18 cellular contexts compared by ENCODE assay signal in the genomic region with DNA sequence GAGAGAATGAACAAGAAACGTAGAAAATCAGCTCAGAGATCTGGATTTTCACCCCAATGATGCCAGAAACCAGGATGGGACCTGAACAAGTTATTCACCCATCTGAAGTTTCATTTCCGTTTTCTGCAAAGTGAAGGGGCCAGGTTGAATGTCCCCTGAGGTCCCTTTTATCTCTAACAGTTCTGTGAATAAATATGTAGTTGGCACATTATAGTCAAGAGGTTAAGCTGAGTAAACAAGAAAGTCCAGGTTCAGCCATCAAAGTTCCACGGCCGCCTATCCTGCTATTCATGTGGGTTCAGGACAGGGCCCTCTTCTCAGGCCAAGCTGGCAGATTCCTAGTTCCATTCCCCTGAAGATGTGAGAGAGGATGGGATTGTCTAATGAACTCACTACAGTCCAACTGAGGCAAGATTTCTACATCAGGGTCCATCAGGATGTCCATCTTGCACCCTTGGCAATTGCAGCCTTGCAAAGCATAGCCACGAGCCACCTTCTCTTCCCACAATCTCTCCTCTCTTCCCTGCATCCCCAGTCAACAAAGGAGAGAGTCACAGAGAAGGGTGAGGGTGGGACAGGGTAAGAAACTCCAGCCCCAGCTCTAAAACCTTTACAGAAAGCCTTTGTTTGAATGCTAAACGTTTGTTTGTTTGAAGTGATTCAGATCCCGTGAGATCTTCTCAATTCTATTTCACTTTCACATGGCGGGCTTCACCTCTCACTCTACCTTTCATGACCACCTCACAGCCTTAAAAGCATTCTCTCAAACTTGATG.
DNase-seq lines count a peak whose midpoint lies in the region; ATAC-seq and TF ChIP-seq lines count a peak whose summit lies in the region.
"Had no signal": no experiment of that assay in that cellular context is flagged by ENCODE, and none has a peak within 500 bp of the region (broad histone marks: within the 10 kb centered on the region; RNA-seq: fewer than 3 reads in every experiment).

No MANE protein-coding gene starts in this region.

- H2BK15ac ChIP-seq in H9 (ENCODE audit: low read depth, low read length) = no peak overlapping the region

- no peaks in the 10 kb centered on the region for H3K36me3 Mint-ChIP-seq in H9 (ENCODE audit: insufficient read depth in 1 of 3, low read depth in 3 of 3)
- H3K36me3 Mint-ChIP-seq: CD4-positive, alpha-beta memory T cell; IgD-negative memory B cell had no signal

- H3K9me3 ChIP-seq in H9 (ENCODE audit: control insufficient read depth, low read depth, low read length) (no peaks in the 10 kb centered on the region), OCI-LY7 (ENCODE audit: low read length) (no peaks in the 10 kb centered on the region), liver (ENCODE audit: control insufficient read depth in 4 of 4, low read length in 3 of 4) (no peaks in the 10 kb centered on the region), GM23248 (ENCODE audit: low read depth) (no peaks in the 10 kb centered on the region), MG63 (0 out of 2 replicates have a peak, but pooled peaks cover 2% of the 10 kb centered on the region)

- in situ Hi-C loops in GM23248 (cut with MboI) = loop anchor here (10.0 kb wide), 2 partner anchors 315 to 575 kb away; partner anchors contain the start of gene SLIT3

- no peak overlapping the region for H3K56ac ChIP-seq in H9 (ENCODE audit: insufficient read length, low read depth, low read length)

- H3K4me1 ChIP-seq in H9 (ENCODE audit: insufficient read depth, low read length) (peaks cover 10% of the 10 kb centered on the region; the same call in 1 of the 2 replicates), OCI-LY7 (ENCODE audit: insufficient read depth, low read length, poor library complexity, severe bottlenecking) (peaks cover 7% of the 10 kb centered on the region), liver (ENCODE audit: control insufficient read depth in 4 of 4, insufficient read depth in 4 of 4, low read length in 3 of 4) (peaks cover 0 to 12% (median 3%) of the 10 kb centered on the region in 4 donors), GM23248 (ENCODE audit: insufficient read depth) (peaks cover 12% of the 10 kb centered on the region)

- H3K27me3 Mint-ChIP-seq in H9 (ENCODE audit: low read depth) = peaks cover 24% of the 10 kb centered on the region

- H2BK5ac ChIP-seq in H9 (ENCODE audit: insufficient read length, low read length) = no peak overlapping the region

- H2AFZ ChIP-seq in H9 (ENCODE audit: low read length) = no peak overlapping the region
- no peak overlapping the region for H2AFZ ChIP-seq in OCI-LY7 (ENCODE audit: low read length)
- no peak overlapping the region for H2AFZ ChIP-seq in GM23248

- H2BK20ac ChIP-seq in H9 (ENCODE audit: low read depth, low read length, poor library complexity, severe bottlenecking) = no peak overlapping the region

- peaks cover 52 to 76% of the 10 kb centered on the region in 2 experiments for H3K4me1 Mint-ChIP-seq in H9

- ATAC-seq in GM19452 (IDR thresholded peaks at IDR 0.05; ENCODE audit: unreplicated experiment) = no peak
- ATAC-seq: Panc1 had no signal

- H3K23ac ChIP-seq in H9 (ENCODE audit: insufficient read length, low read depth, low read length) = no peak overlapping the region

- H3K4me2 ChIP-seq in H9 (ENCODE audit: insufficient read depth, insufficient read length, low read length) (no peak overlapping the region), OCI-LY7 (ENCODE audit: low read length) (no peak overlapping the region), GM23248 (ENCODE audit: unreplicated experiment) (no peak overlapping the region)

- no peak overlapping the region for H4K8ac ChIP-seq in H9 (replicated peaks; ENCODE audit: insufficient read length, low read depth, low read length)

- H3K27ac ChIP-seq in H9 (ENCODE audit: insufficient read length, low read depth, low read length) (no peak overlapping the region), OCI-LY7 (ENCODE audit: low read depth, low read length, poor library complexity, severe bottlenecking) (no peak overlapping the region), liver (ENCODE audit: low read depth in 1 of 2, low read length in 2 of 2) (no peak overlapping the region), GM23248 (no peak overlapping the region)
- H3K27ac ChIP-seq: HL-60 had no signal

- H4K20me1 ChIP-seq in H9 (ENCODE audit: control insufficient read depth, insufficient read depth, insufficient read length) = no peaks in the 10 kb centered on the region
- no peaks in the 10 kb centered on the region for H4K20me1 ChIP-seq in OCI-LY7 (ENCODE audit: insufficient read depth, low read length)
- H4K20me1 ChIP-seq in GM23248 (ENCODE audit: insufficient read depth) = no peaks in the 10 kb centered on the region

- no peak overlapping the region for H4K91ac ChIP-seq in H9 (ENCODE audit: insufficient read length, low read depth, low read length)

- H3K9me2 ChIP-seq in OCI-LY7 (ENCODE audit: insufficient read depth, low read length) (no peaks in the 10 kb centered on the region), GM23248 (ENCODE audit: insufficient read depth) (no peaks in the 10 kb centered on the region)

- H3F3A ChIP-seq in GM23248 (ENCODE audit: insufficient read depth) = no peaks in the 10 kb centered on the region

- H3K23me2 ChIP-seq in H9 (ENCODE audit: insufficient read length, low read depth, low read length, poor library complexity, severe bottlenecking) = no peaks in the 10 kb centered on the region

- H3K4ac ChIP-seq in H9 (ENCODE audit: low read depth, low read length) = no peak overlapping the region

- H3K18ac ChIP-seq in H9 (ENCODE audit: insufficient read length, low read depth, low read length) = no peak overlapping the region

- POLR2A ChIA-PET in OCI-LY7 (lab: Charles Lee) = interaction anchor here (0.6 kb wide), 1 partner anchor 71 kb away, joined by 3 read pairs; no protein-coding TSS in a partner anchor

- no peak overlapping the region for H2BK12ac ChIP-seq in H9 (ENCODE audit: insufficient read length, low read depth, low read length)

- no peak for TF ChIP-seq CTCF in H9 (conservative IDR thresholded peaks at IDR 0.05)
- TF ChIP-seq CTCF in OCI-LY7 (conservative IDR thresholded peaks at IDR 0.05; ENCODE audit: low read length) = no peak
- no peak for TF ChIP-seq CTCF in liver (IDR thresholded peaks at IDR 0.05; ENCODE audit: low read depth, low read length, missing input control)

- intact Hi-C loops in OCI-LY7 (cut with micrococcal nuclease; ENCODE audit: unreplicated experiment) = no loop called here

- H3K9me3 Mint-ChIP-seq in H9 = no peaks in the 10 kb centered on the region; a peak in 2 of 5 replicates
- H3K9me3 Mint-ChIP-seq: IgD-negative memory B cell had no signal

- H3K79me1 ChIP-seq in H9 (ENCODE audit: insufficient read depth, low read depth, low read length, poor library complexity, severe bottlenecking) = no peaks in the 10 kb centered on the region

- H3K36me3 ChIP-seq in OCI-LY7 (ENCODE audit: insufficient read depth, low read length) (no peaks in the 10 kb centered on the region), liver (ENCODE audit: control insufficient read depth in 4 of 4, insufficient read depth in 3 of 4, low read depth in 1 of 4, low read length in 3 of 4) (no peaks in the 10 kb centered on the region), GM23248 (ENCODE audit: low read depth) (no peaks in the 10 kb centered on the region), MG63 (no peaks in the 10 kb centered on the region)

- H3K27me3 ChIP-seq in H9 (ENCODE audit: insufficient read depth, low read length) (no peaks in the 10 kb centered on the region), liver (ENCODE audit: control insufficient read depth in 4 of 4, insufficient read depth in 4 of 4, low read length in 3 of 4) (peaks cover 0 to 12% (median 3%) of the 10 kb centered on the region in 4 donors), GM23248 (replicated peaks; ENCODE audit: insufficient read depth) (no peaks in the 10 kb centered on the region), MG63 (no peaks in the 10 kb centered on the region; the same call in 1 of the 2 replicates)

- WGBS in H9 (ENCODE audit: extremely low coverage, insufficient read length, low lambda C conversion rate) = no CpG with 5 or more reads among the region's 8 CpGs
- WGBS in liver = 50% methylated on average over 8 of the region's 8 CpGs
- 89 to 92% methylated on average over 8 of the region's 8 CpGs for WGBS in GM23248 (ENCODE audit: low coverage in 1 of 2, low lambda C conversion rate in 2 of 2, missing lambda C conversion rate in 2 of 2), 2 experiments

- peak overlapping the region; percentile 5; the same call in 1 of the 2 replicates for H3K14ac ChIP-seq in H9 (ENCODE audit: insufficient read depth, low read length)

- TF ChIP-seq RAD21 in liver (IDR thresholded peaks at IDR 0.05) = no peak

- H3K4me3 Mint-ChIP-seq in H9 = no peak overlapping the region
- H3K4me3 Mint-ChIP-seq: CD4-positive, alpha-beta memory T cell; IgD-negative memory B cell had no signal

- no TSS peak for BruUV-seq in OCI-LY7 (replicated peaks; lab: Mats Ljungman, UMichigan)

- H3T11ph ChIP-seq in H9 (ENCODE audit: low read length) = no peak overlapping the region

- H3K9ac ChIP-seq in H9 (ENCODE audit: extremely low read depth, insufficient read length, low read length) (no peak overlapping the region), liver (ENCODE audit: low read depth in 1 of 2, low read length in 2 of 2) (peak overlapping the region in 1 of 2 donors; percentile 5), GM23248 (no peak overlapping the region)

- H4K5ac ChIP-seq in H9 (ENCODE audit: insufficient read length, low read depth, low read length) = no peak overlapping the region

- H3K4me3 ChIP-seq in OCI-LY7 (ENCODE audit: low read depth, low read length, poor library complexity, severe bottlenecking) (no peak overlapping the region), liver (ENCODE audit: low read depth in 1 of 3, low read length in 3 of 3) (no peak overlapping the region), GM23248 (no peak overlapping the region), MG63 (no peak overlapping the region)

- no peak overlapping the region for H2BK120ac ChIP-seq in H9 (ENCODE audit: low read depth, low read length, poor library complexity, severe bottlenecking)

- H2AK5ac ChIP-seq in H9 (ENCODE audit: insufficient read length, low read length) = no peak overlapping the region

- no peaks in the 10 kb centered on the region for H3K79me2 ChIP-seq in H9 (ENCODE audit: insufficient read depth, low read length)
- no peaks in the 10 kb centered on the region for H3K79me2 ChIP-seq in OCI-LY7 (ENCODE audit: insufficient read depth, low read depth, low read length)
- no peaks in the 10 kb centered on the region for H3K79me2 ChIP-seq in GM23248 (ENCODE audit: insufficient read depth)

- peak; percentile 8 for DNase-seq in COLO829 (ENCODE audit: low spot score)
- no peak for DNase-seq in H9
- DNase-seq in OCI-LY7 (ENCODE audit: low spot score) = peak; percentile 10
- no peak for DNase-seq in GM23248
- no peak for DNase-seq in MG63
- DNase-seq: CD4-positive, alpha-beta memory T cell; DMS53; EL; HCEC 1CT; Kasumi-1; NCI-H1105; NCI-H2081; NCI-H774 had no signal

- CTCF ChIA-PET in OCI-LY7 (lab: Charles Lee; ENCODE audit: unreplicated experiment) = no interaction called here

- H3K27ac Mint-ChIP-seq in H9 = no peak overlapping the region; a peak in 1 of 7 replicates
- H3K27ac Mint-ChIP-seq: CD4-positive, alpha-beta memory T cell; IgD-negative memory B cell had no signal

TF ChIP-seq in liver, 16 proteins besides CTCF, POLR2A, EP300 and RAD21 (continues in another document):
- no peak for TF ChIP-seq GABPA (IDR thresholded peaks at IDR 0.05 in 1 of 2, conservative IDR thresholded peaks at IDR 0.05 in 1 of 2)

Comparison
In these comparisons a context has a peak if more than half of its experiments do, and no peak if none do; other contexts are left out.
1. DNase-seq: peak in COLO829 (single experiment) and OCI-LY7 (single experiment); none in H9 (single experiment), GM23248 (single experiment) and MG63 (single experiment).